Comparison of ENCODE assay signal across 16 cellular contexts in genomic region chr3:160446522-160447056, GRCh38. TPM values are rescaled to one million over a fixed set of nuclear protein-coding genes. Genes with fewer than 3 reads are reported as not detected.
DNase-seq lines count a peak whose midpoint lies in the region; ATAC-seq and TF ChIP-seq lines count a peak whose summit lies in the region.
"Had no signal": no experiment of that assay in that cellular context is flagged by ENCODE, and none has a peak within 500 bp of the region (broad histone marks: within the 10 kb centered on the region; RNA-seq: fewer than 3 reads in every experiment).

No MANE protein-coding gene starts in this region.

- no peaks in the 10 kb centered on the region for H3K27me3 Mint-ChIP-seq in activated CD8-positive, alpha-beta T cell treated with anti-CD3 and anti-CD28 coated beads, Interleukin-2, amount 10 ng/mL, durations not matched to agents 7 days and 5 days (ENCODE audit: low read depth)
- peaks cover 4% of the 10 kb centered on the region for H3K27me3 Mint-ChIP-seq in nephron (ENCODE audit: low read depth)
- no peaks in the 10 kb centered on the region for H3K27me3 Mint-ChIP-seq in activated T-cell treated with anti-CD3 and anti-CD28 coated beads, Interleukin-2, amount 50 U/mL, for 72 hours (ENCODE audit: low read depth)
- H3K27me3 Mint-ChIP-seq: B cell had no signal

- H3K4me1 ChIP-seq in thyroid gland: peaks cover 0 to 7% of the 10 kb centered on the region in 2 donors

- POLR2A ChIA-PET in AG04450 (lab: Yijun Ruan, JAX): no interaction called here
- POLR2A ChIA-PET in activated CD8-positive, alpha-beta T cell treated with anti-CD3 and anti-CD28 coated beads, Interleukin-2, amount 10 ng/mL, durations not matched to agents 7 days and 5 days (lab: Charles Lee): interaction anchor here (1.0 to 1.1 kb wide), 2 partner anchors 16 to 37 kb away, joined by 3 read pairs; no protein-coding TSS in a partner anchor

- CTCF ChIA-PET in AG04450 (lab: Charles Lee): no interaction called here
- CTCF ChIA-PET in activated CD8-positive, alpha-beta T cell treated with anti-CD3 and anti-CD28 coated beads, Interleukin-2, amount 10 ng/mL, durations not matched to agents 7 days and 5 days (lab: Charles Lee): no interaction called here

- peak overlapping the region; percentile 51 for H3K4me3 Mint-ChIP-seq in activated CD8-positive, alpha-beta T cell treated with anti-CD3 and anti-CD28 coated beads, Interleukin-2, amount 10 ng/mL, durations not matched to agents 7 days and 5 days
- H3K4me3 Mint-ChIP-seq in nephron: peak overlapping the region; percentile 25 to 69 (median 54)
- H3K4me3 Mint-ChIP-seq in activated T-cell treated with anti-CD3 and anti-CD28 coated beads, Interleukin-2, amount 50 U/mL, for 72 hours: peak overlapping the region in 1 of 2 donors; percentile 46
- H3K4me3 Mint-ChIP-seq: B cell had no signal

- peak overlapping the region; percentile 5; the same call in 1 of the 2 replicates for H3K4me3 ChIP-seq in AG04450 (ENCODE audit: low read depth, low read length)
- peak overlapping the region; percentile 89 for H3K4me3 ChIP-seq in HFF-Myc (replicated peaks; ENCODE audit: low read depth, low read length)
- no peak overlapping the region for H3K4me3 ChIP-seq in thyroid gland (replicated peaks in 1 of 3)

- H3K9me3 ChIP-seq in AG04450 (ENCODE audit: control insufficient read depth, insufficient read depth, low read length): peaks cover 6% of the 10 kb centered on the region
- H3K9me3 ChIP-seq in thyroid gland: no peaks in the 10 kb centered on the region

- H3K27me3 ChIP-seq in AG04450 (ENCODE audit: control insufficient read depth, insufficient read depth, low read length) (no peaks in the 10 kb centered on the region), thyroid gland (no peaks in the 10 kb centered on the region)

- H3K4me1 Mint-ChIP-seq in activated CD8-positive, alpha-beta T cell treated with anti-CD3 and anti-CD28 coated beads, Interleukin-2, amount 10 ng/mL, durations not matched to agents 7 days and 5 days (ENCODE audit: low read depth): peaks cover 59% of the 10 kb centered on the region
- H3K4me1 Mint-ChIP-seq in nephron: peaks cover 18% of the 10 kb centered on the region
- peaks cover 60% of the 10 kb centered on the region for H3K4me1 Mint-ChIP-seq in activated T-cell treated with anti-CD3 and anti-CD28 coated beads, Interleukin-2, amount 50 U/mL, for 72 hours (ENCODE audit: low read depth)

- ATAC-seq in activated CD8-positive, alpha-beta T cell treated with anti-CD3 and anti-CD28 coated beads, Interleukin-2, amount 10 ng/mL, durations not matched to agents 7 days and 5 days: no peak
- ATAC-seq in activated T-cell treated with anti-CD3 and anti-CD28 coated beads, Interleukin-2, amount 50 U/mL, for 72 hours (replicated peaks in 1 of 2): no peak
- no peak for ATAC-seq in HG03095 (IDR thresholded peaks at IDR 0.05; ENCODE audit: unreplicated experiment)
- ATAC-seq: activated naive CD4-positive, alpha-beta T cell treated with anti-CD3 and anti-CD28 coated beads, Interleukin-2, amount 50 U/mL, for 72 hours; left lobe of liver; stimulated activated naive CD8-positive, alpha-beta T cell treated with anti-CD3 and anti-CD28 coated beads, Interleukin-15, Interleukin-2, amounts not matched to agents 100 U/mL and 50 U/mL, for 24 hours had no signal

- no peak for TF ChIP-seq POLR2A in thyroid gland (IDR thresholded peaks at IDR 0.05)

- H3K36me3 Mint-ChIP-seq in activated CD8-positive, alpha-beta T cell treated with anti-CD3 and anti-CD28 coated beads, Interleukin-2, amount 10 ng/mL, durations not matched to agents 7 days and 5 days (ENCODE audit: low read depth): peaks cover 66% of the 10 kb centered on the region
- peaks cover 40% of the 10 kb centered on the region for H3K36me3 Mint-ChIP-seq in nephron (ENCODE audit: low read depth)
- peaks cover 31 to 38% of the 10 kb centered on the region in 2 donors for H3K36me3 Mint-ChIP-seq in activated T-cell treated with anti-CD3 and anti-CD28 coated beads, Interleukin-2, amount 50 U/mL, for 72 hours (ENCODE audit: insufficient read depth in 2 of 2)

- no peak overlapping the region for H3K27ac Mint-ChIP-seq in activated CD8-positive, alpha-beta T cell treated with anti-CD3 and anti-CD28 coated beads, Interleukin-2, amount 10 ng/mL, durations not matched to agents 7 days and 5 days
- H3K27ac Mint-ChIP-seq in nephron: no peak overlapping the region
- H3K27ac Mint-ChIP-seq in activated T-cell treated with anti-CD3 and anti-CD28 coated beads, Interleukin-2, amount 50 U/mL, for 72 hours: no peak overlapping the region
- H3K27ac Mint-ChIP-seq: activated naive CD4-positive, alpha-beta T cell treated with anti-CD3 and anti-CD28 coated beads, Interleukin-2, amount 50 U/mL, for 72 hours; B cell; progenitor cell of endocrine pancreas had no signal

- no peak overlapping the region for H3K27ac ChIP-seq in AG04450 (ENCODE audit: low read depth, low read length)
- no peak overlapping the region for H3K27ac ChIP-seq in thyroid gland

- no peak for DNase-seq in AG04450 (ENCODE audit: low read depth, low spot score)
- no peak for DNase-seq in HFF-Myc (ENCODE audit: extremely low read depth, low read depth)
- DNase-seq in activated CD8-positive, alpha-beta T cell treated with anti-CD3 and anti-CD28 coated beads, Interleukin-2, amount 10 ng/mL, durations not matched to agents 7 days and 5 days: no peak
- no peak for DNase-seq in activated T-cell treated with anti-CD3 and anti-CD28 coated beads, Interleukin-2, amount 50 U/mL, for 72 hours
- no peak for DNase-seq in SIG-M5 (lab: John Stamatoyannopoulos, UW)
- no peak for DNase-seq in thyroid gland
- DNase-seq: effector CD8-positive, alpha-beta T cell; hippocampal formation; NCI-H1417 treated with DMSO at 0.1 percent for 48 hours; stimulated activated naive CD8-positive, alpha-beta T cell treated with anti-CD3 and anti-CD28 coated beads, Interleukin-15, Interleukin-2, amounts not matched to agents 100 U/mL and 50 U/mL, for 24 hours had no signal

- 96 to 98% methylated on average over 13 of the region's 13 CpGs for WGBS in thyroid gland, 2 donors

- intact Hi-C loops in thyroid gland (cut with DNase I): no loop called here

- H3K36me3 ChIP-seq in thyroid gland: no peaks in the 10 kb centered on the region

- TF ChIP-seq CTCF in AG04450 (IDR thresholded peaks at IDR 0.05; ENCODE audit: low read depth, low read length) (no peak), HFF-Myc (IDR thresholded peaks at IDR 0.05; ENCODE audit: low read depth, low read length, missing control alignments) (no peak), nephron (IDR thresholded peaks at IDR 0.05; ENCODE audit: unreplicated experiment in 3 of 3) (no peak), thyroid gland (IDR thresholded peaks at IDR 0.05) (no peak)

- no peaks in the 10 kb centered on the region for H3K9me3 Mint-ChIP-seq in activated CD8-positive, alpha-beta T cell treated with anti-CD3 and anti-CD28 coated beads, Interleukin-2, amount 10 ng/mL, durations not matched to agents 7 days and 5 days (ENCODE audit: insufficient read depth)
- no peaks in the 10 kb centered on the region for H3K9me3 Mint-ChIP-seq in nephron
- H3K9me3 Mint-ChIP-seq in activated T-cell treated with anti-CD3 and anti-CD28 coated beads, Interleukin-2, amount 50 U/mL, for 72 hours: no peaks in the 10 kb centered on the region

RNA-seq across cellular contexts. Expression of gene TRIM59, which starts 3.0 kb away (rescaled TPM):
- 10.9 and 15.3 TPM in 2 replicates for polyA plus RNA-seq in AG04450 (2011; rRNA removed)
- polyA minus RNA-seq in AG04450 (2011; rRNA and poly(A)+ RNA removed): 14.6 and 22.7 TPM in 2 replicates
- 10 to 100 TPM; 51.2 to 53.5 TPM for total RNA-seq in activated CD8-positive, alpha-beta T cell treated with anti-CD3 and anti-CD28 coated beads, Interleukin-2, amount 10 ng/mL, durations not matched to agents 7 days and 5 days
- total RNA-seq in activated T-cell treated with anti-CD3 and anti-CD28 coated beads, Interleukin-2, amount 50 U/mL, for 72 hours: 10 to 100 TPM; 39.9 to 41.8 TPM
- 1 to 10 TPM; 3.3 to 5.6 (median 3.8) TPM for total RNA-seq in thyroid gland

RNA-seq across cellular contexts. Expression of gene SMC4, which starts 47.1 kb away (rescaled TPM):
- polyA plus RNA-seq in AG04450 (2011; rRNA removed): 23.5 and 42.0 TPM in 2 replicates
- polyA minus RNA-seq in AG04450 (2011; rRNA and poly(A)+ RNA removed): 8.6 and 20.0 TPM in 2 replicates
- total RNA-seq in activated CD8-positive, alpha-beta T cell treated with anti-CD3 and anti-CD28 coated beads, Interleukin-2, amount 10 ng/mL, durations not matched to agents 7 days and 5 days: 100 to 1,000 TPM; 292 to 300 TPM
- 100 to 1,000 TPM; 167 to 206 TPM for total RNA-seq in activated T-cell treated with anti-CD3 and anti-CD28 coated beads, Interleukin-2, amount 50 U/mL, for 72 hours
- total RNA-seq in thyroid gland: 10 to 100 TPM; 25.5 to 53.5 (median 40.7) TPM

RNA-seq across cellular contexts. Expression of gene IFT80, which starts 47.6 kb away (rescaled TPM):
- 29.2 and 43.5 TPM in 2 replicates for polyA plus RNA-seq in AG04450 (2011; rRNA removed)
- 10.7 and 25.1 TPM in 2 replicates for polyA minus RNA-seq in AG04450 (2011; rRNA and poly(A)+ RNA removed)
- total RNA-seq in activated CD8-positive, alpha-beta T cell treated with anti-CD3 and anti-CD28 coated beads, Interleukin-2, amount 10 ng/mL, durations not matched to agents 7 days and 5 days: 10 to 100 TPM; 27.5 to 29.7 TPM
- 10 to 100 TPM; 22.2 to 22.7 TPM for total RNA-seq in activated T-cell treated with anti-CD3 and anti-CD28 coated beads, Interleukin-2, amount 50 U/mL, for 72 hours
- 100 to 1,000 TPM in 1 of 4 donors, 10 to 100 TPM in 3; 43.8 to 111 (median 51.0) TPM for total RNA-seq in thyroid gland

Comparison
In these comparisons a context has a peak if more than half of its experiments do, and no peak if none do; other contexts are left out.
1. H3K4me3 ChIP-seq: peak in AG04450 (single experiment) and HFF-Myc (single experiment); none in thyroid gland (0 of 3).
2. RNA of gene TRIM59, which starts 3.0 kb away (total RNA-seq): 51.2 to 53.5 TPM in activated CD8-positive, alpha-beta T cell treated with anti-CD3 and anti-CD28 coated beads, Interleukin-2, amount 10 ng/mL, durations not matched to agents 7 days and 5 days and 39.9 to 41.8 TPM in activated T-cell treated with anti-CD3 and anti-CD28 coated beads, Interleukin-2, amount 50 U/mL, for 72 hours; 3.3 to 5.6 TPM in thyroid gland; every median in the first group is over 4 times any median in the second.